ENCODE assay signal across 8 cellular contexts in the genomic region with DNA sequence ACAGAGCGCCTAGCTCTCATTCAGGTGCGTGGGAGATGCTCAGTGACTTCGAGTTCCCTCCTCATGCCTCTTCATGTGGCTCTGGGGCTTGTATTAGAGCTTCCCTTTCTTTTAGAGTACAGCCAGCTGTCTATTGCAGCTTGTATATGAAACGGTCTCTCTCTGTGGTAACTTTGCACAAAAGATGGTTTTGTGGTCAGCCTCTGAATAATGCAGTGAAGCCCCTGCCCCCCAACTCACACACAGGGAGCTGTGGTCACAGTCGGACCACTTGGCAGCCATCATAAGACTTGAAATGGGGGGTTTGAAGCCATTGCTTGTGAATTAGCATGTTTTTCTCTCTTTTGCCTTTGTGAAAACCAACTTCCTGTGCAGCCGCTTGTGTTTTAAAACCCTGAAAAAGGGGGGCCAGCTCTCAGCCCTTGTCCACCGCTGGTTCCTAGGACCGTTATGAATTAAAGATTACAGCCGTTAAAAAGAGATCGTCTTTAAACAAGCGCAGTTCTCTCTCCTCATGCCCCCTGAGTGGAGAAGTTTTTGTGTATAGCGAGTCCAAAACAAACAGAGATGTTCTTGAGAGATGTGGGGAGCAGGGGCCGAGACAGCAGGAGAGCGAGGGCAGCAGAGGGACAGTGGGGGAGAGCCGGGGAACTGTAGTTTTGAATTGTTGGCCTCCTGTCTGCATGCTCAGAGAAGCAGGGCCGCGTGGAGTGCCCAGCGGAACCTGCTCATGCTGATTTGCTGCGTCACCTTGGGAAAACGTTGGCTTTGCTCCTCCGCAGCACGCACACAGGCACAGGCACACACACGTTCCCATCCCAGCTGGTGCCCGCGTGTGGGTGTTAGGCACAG.
DNase-seq lines count a peak whose midpoint lies in the region; ATAC-seq and TF ChIP-seq lines count a peak whose summit lies in the region.

No MANE protein-coding gene starts in this region.

- H3K27me3 Mint-ChIP-seq in activated CD8-positive, alpha-beta T cell treated with anti-CD3 and anti-CD28 coated beads, Interleukin-2, amount 10 ng/mL, durations not matched to agents 7 days and 5 days (ENCODE audit: low read depth), result no peaks in the 10 kb centered on the region

- no peak for TF ChIP-seq POLR2A in thyroid gland (IDR thresholded peaks at IDR 0.05)

- H3K9me3 ChIP-seq in thyroid gland, result no peaks in the 10 kb centered on the region

- intact Hi-C loops in left ventricle myocardium superior (cut with micrococcal nuclease), result no loop called here
- intact Hi-C loops in thyroid gland (cut with DNase I), result no loop called here

- H3K4me3 ChIP-seq in thyroid gland (replicated peaks in 1 of 3), result no peak overlapping the region

- peaks cover 39% of the 10 kb centered on the region for H3K36me3 Mint-ChIP-seq in activated CD8-positive, alpha-beta T cell treated with anti-CD3 and anti-CD28 coated beads, Interleukin-2, amount 10 ng/mL, durations not matched to agents 7 days and 5 days (ENCODE audit: low read depth)

- no peaks in the 10 kb centered on the region for H3K27me3 ChIP-seq in thyroid gland

- CTCF ChIA-PET in activated CD8-positive, alpha-beta T cell treated with anti-CD3 and anti-CD28 coated beads, Interleukin-2, amount 10 ng/mL, durations not matched to agents 7 days and 5 days (lab: Charles Lee), result interaction anchor here (1.1 to 3.3 kb wide), 12 partner anchors 8 to 378 kb away, joined by 3 to 33 read pairs (median 5); no protein-coding TSS in a partner anchor

- ATAC-seq in GM19324 (IDR thresholded peaks at IDR 0.05; ENCODE audit: low FRiP score, unreplicated experiment) (peak; percentile 47), HG03196 (IDR thresholded peaks at IDR 0.05; ENCODE audit: unreplicated experiment) (peak; percentile 61), left ventricle myocardium superior (peak; percentile 47), left lobe of liver (no peak)
- peak; percentile 85 for ATAC-seq in activated CD8-positive, alpha-beta T cell treated with anti-CD3 and anti-CD28 coated beads, Interleukin-2, amount 10 ng/mL, durations not matched to agents 7 days and 5 days

- H3K9me3 Mint-ChIP-seq in activated CD8-positive, alpha-beta T cell treated with anti-CD3 and anti-CD28 coated beads, Interleukin-2, amount 10 ng/mL, durations not matched to agents 7 days and 5 days (ENCODE audit: insufficient read depth), result no peaks in the 10 kb centered on the region

- peak overlapping the region; percentile 57 for H3K4me3 Mint-ChIP-seq in activated CD8-positive, alpha-beta T cell treated with anti-CD3 and anti-CD28 coated beads, Interleukin-2, amount 10 ng/mL, durations not matched to agents 7 days and 5 days

- POLR2A ChIA-PET in activated CD8-positive, alpha-beta T cell treated with anti-CD3 and anti-CD28 coated beads, Interleukin-2, amount 10 ng/mL, durations not matched to agents 7 days and 5 days (lab: Charles Lee), result interaction anchor here (0.8 to 3.8 kb wide), 9 partner anchors 8 to 212 kb away, joined by 3 to 35 read pairs (median 4); no protein-coding TSS in a partner anchor

- no peaks in the 10 kb centered on the region for H3K36me3 ChIP-seq in thyroid gland

- no peak for TF ChIP-seq CTCF in thyroid gland (IDR thresholded peaks at IDR 0.05)

- peak overlapping the region; percentile 87 for H3K27ac Mint-ChIP-seq in activated CD8-positive, alpha-beta T cell treated with anti-CD3 and anti-CD28 coated beads, Interleukin-2, amount 10 ng/mL, durations not matched to agents 7 days and 5 days

- H3K4me1 ChIP-seq in thyroid gland, result peaks cover 14 to 36% of the 10 kb centered on the region in 2 donors

- peak; percentile 99 for DNase-seq in AML-193 (lab: John Stamatoyannopoulos, UW)
- peak; percentile 86 for DNase-seq in activated CD8-positive, alpha-beta T cell treated with anti-CD3 and anti-CD28 coated beads, Interleukin-2, amount 10 ng/mL, durations not matched to agents 7 days and 5 days
- no peak for DNase-seq in left ventricle myocardium superior
- peak; percentile 72 to 77 for DNase-seq in thyroid gland
- no peak for DNase-seq in HUDEP-2 (lab: John Stamatoyannopoulos, UW; ENCODE audit: unreplicated experiment in 76 of 76)
- no peak for DNase-seq in left lobe of liver (ENCODE audit: low spot score)

- H3K4me1 Mint-ChIP-seq in activated CD8-positive, alpha-beta T cell treated with anti-CD3 and anti-CD28 coated beads, Interleukin-2, amount 10 ng/mL, durations not matched to agents 7 days and 5 days (ENCODE audit: low read depth), result peaks cover 79% of the 10 kb centered on the region

- 36 to 40% methylated on average over 25 of the region's 25 CpGs for WGBS in thyroid gland, 2 donors

- H3K27ac ChIP-seq in thyroid gland, result peak overlapping the region in 2 of 3 donors; percentile 52 to 54

Comparison
In these comparisons a context has a peak if more than half of its experiments do, and no peak if none do; other contexts are left out.
1. DNase-seq: peak in AML-193 (2 of 2), activated CD8-positive, alpha-beta T cell treated with anti-CD3 and anti-CD28 coated beads, Interleukin-2, amount 10 ng/mL, durations not matched to agents 7 days and 5 days (single experiment) and thyroid gland (2 of 2); none in left ventricle myocardium superior (single experiment), HUDEP-2 (0 of 76) and left lobe of liver (single experiment).